Comparison of ENCODE assay signal across 8 cellular contexts in genomic region chr11:19241260-19242183, GRCh38. TPM values are rescaled to one million over a fixed set of nuclear protein-coding genes. Genes with fewer than 3 reads are reported as not detected.
DNase-seq lines count a peak whose midpoint lies in the region; ATAC-seq and TF ChIP-seq lines count a peak whose summit lies in the region.

No MANE protein-coding gene starts in this region.

- H3K36me3 Mint-ChIP-seq in Caco-2 (ENCODE audit: insufficient read depth, unreplicated experiment) (peaks cover 59% of the 10 kb centered on the region), naive B cell (peaks cover 0 to 7% of the 10 kb centered on the region in 2 donors)

- peak overlapping the region; percentile 97 for H3K4me3 Mint-ChIP-seq in Caco-2 (ENCODE audit: unreplicated experiment)
- peak overlapping the region; percentile 78 to 95 (median 90) for H3K4me3 Mint-ChIP-seq in naive B cell

- no peaks in the 10 kb centered on the region for H3K27me3 ChIP-seq in Caco-2 (replicated peaks; ENCODE audit: control insufficient read depth, insufficient read depth, low read length)
- no peaks in the 10 kb centered on the region for H3K27me3 ChIP-seq in SK-N-SH (ENCODE audit: insufficient read depth)
- peaks cover 16% of the 10 kb centered on the region for H3K27me3 ChIP-seq in effector memory CD4-positive, alpha-beta T cell (replicated peaks; ENCODE audit: control insufficient read depth, insufficient read depth, low read length, poor library complexity, severe bottlenecking)
- H3K27me3 ChIP-seq in vagina = peaks cover 13% of the 10 kb centered on the region

- H3K27me3 Mint-ChIP-seq in Caco-2 (ENCODE audit: insufficient read depth, unreplicated experiment) (no peaks in the 10 kb centered on the region), naive B cell (peaks cover 29 to 41% (median 40%) of the 10 kb centered on the region in 3 donors)

- peak overlapping the region in 1 of 2 experiments; percentile 11; a peak in 3 of 4 replicates for H3K27ac ChIP-seq in SK-N-SH (ENCODE audit: low read depth in 2 of 2, low read length in 1 of 2)
- H3K27ac ChIP-seq in effector memory CD4-positive, alpha-beta T cell (ENCODE audit: insufficient read depth, low read length, poor library complexity, severe bottlenecking) = no peak overlapping the region
- no peak overlapping the region for H3K27ac ChIP-seq in vagina

- DNase-seq in Caco-2 (peak; percentile 87 to 89), GM19240 (ENCODE audit: insufficient read length, low spot score) (peak; percentile 27), SK-N-SH (peak; percentile 89), naive B cell (no peak), vagina (ENCODE audit: extremely low spot score in 2 of 2) (no peak), NCI-H2107 treated with DMSO at 0.1 percent for 48 hours (lab: John Stamatoyannopoulos, UW; ENCODE audit: unreplicated experiment) (no peak)
- no peak for DNase-seq in effector memory CD4-positive, alpha-beta T cell

- TF ChIP-seq POLR2A in vagina (IDR thresholded peaks at IDR 0.05) = no peak

- H4K20me1 ChIP-seq in SK-N-SH (ENCODE audit: insufficient read depth) = no peaks in the 10 kb centered on the region

- H3K4me1 Mint-ChIP-seq in Caco-2 (ENCODE audit: low read depth, unreplicated experiment) = peaks cover 23% of the 10 kb centered on the region
- H3K4me1 Mint-ChIP-seq in naive B cell = peaks cover 15 to 25% (median 19%) of the 10 kb centered on the region in 3 donors

- H3K36me3 ChIP-seq in Caco-2 (ENCODE audit: control insufficient read depth, insufficient read depth, low read length) = peaks cover 4% of the 10 kb centered on the region; the same call in 1 of the 2 replicates
- H3K36me3 ChIP-seq in SK-N-SH (replicated peaks in 1 of 2; ENCODE audit: control insufficient read depth in 1 of 2, insufficient read depth in 2 of 2, low read length in 1 of 2) = peaks cover 0 to 8% of the 10 kb centered on the region in 2 experiments
- H3K36me3 ChIP-seq in effector memory CD4-positive, alpha-beta T cell (ENCODE audit: control insufficient read depth, insufficient read depth, low read length) = no peaks in the 10 kb centered on the region
- H3K36me3 ChIP-seq in vagina = no peaks in the 10 kb centered on the region

- 11% methylated on average over 29 of the region's 92 CpGs for WGBS in SK-N-SH (ENCODE audit: low lambda C conversion rate)

- H3K4me2 ChIP-seq in SK-N-SH = peak overlapping the region; percentile 89

- no peaks in the 10 kb centered on the region for H3K9me2 ChIP-seq in SK-N-SH

- intact Hi-C loops in Caco-2 (cut with micrococcal nuclease; ENCODE audit: unreplicated experiment) (loop anchor here (1.0 to 5.0 kb wide), 5 partner anchors 33 to 169 kb away; partner anchors contain the start of gene ZDHHC13), vagina (cut with DNase I) (no loop called here)

- no peaks in the 10 kb centered on the region for H3K9me3 Mint-ChIP-seq in Caco-2 (ENCODE audit: unreplicated experiment)
- peaks cover 0 to 1% (median 0%) of the 10 kb centered on the region in 7 donors for H3K9me3 Mint-ChIP-seq in naive B cell

- H3K27ac Mint-ChIP-seq in Caco-2 (ENCODE audit: unreplicated experiment) (peak overlapping the region; percentile 90), naive B cell (peak overlapping the region in 1 of 6 donors; percentile 28)

- POLR2A ChIA-PET in Caco-2 (lab: Charles Lee) = interaction anchor here (0.6 kb wide), 4 partner anchors 18 to 471 kb away, joined by 3 to 11 read pairs (median 6); partner anchors contain the start of gene NAV2
- POLR2A ChIA-PET in SK-N-SH (lab: Yijun Ruan, JAX) = no interaction called here

- H3K9me3 ChIP-seq in Caco-2 = no peaks in the 10 kb centered on the region
- H3K9me3 ChIP-seq in SK-N-SH = no peaks in the 10 kb centered on the region
- H3K9me3 ChIP-seq in effector memory CD4-positive, alpha-beta T cell (ENCODE audit: control insufficient read depth, low read length) = no peaks in the 10 kb centered on the region
- no peaks in the 10 kb centered on the region for H3K9me3 ChIP-seq in vagina

- H3K4me1 ChIP-seq in Caco-2 (peaks cover 53% of the 10 kb centered on the region), SK-N-SH (ENCODE audit: control insufficient read depth in 1 of 2, insufficient read depth in 2 of 2, low read depth in 1 of 2, low read length in 1 of 2) (peaks cover 0 to 9% of the 10 kb centered on the region in 2 experiments; a peak in 2 of 4 replicates), vagina (peaks cover 33% of the 10 kb centered on the region)
- peaks cover 18% of the 10 kb centered on the region for H3K4me1 ChIP-seq in effector memory CD4-positive, alpha-beta T cell (ENCODE audit: control insufficient read depth, insufficient read depth, low read length, poor library complexity, severe bottlenecking)

- TF ChIP-seq RAD21 in SK-N-SH (IDR thresholded peaks at IDR 0.05; ENCODE audit: low read length) = no peak

- peak overlapping the region; percentile 96 for H3K4me3 ChIP-seq in Caco-2 (ENCODE audit: low read depth, low read length)
- peak overlapping the region; percentile 75 to 83 for H3K4me3 ChIP-seq in SK-N-SH (ENCODE audit: low read depth in 2 of 2, low read length in 1 of 2)
- H3K4me3 ChIP-seq in effector memory CD4-positive, alpha-beta T cell (ENCODE audit: insufficient read depth, low read depth, low read length, poor library complexity, severe bottlenecking) = peak overlapping the region; percentile 73
- peak overlapping the region; percentile 47 to 59 for H3K4me3 ChIP-seq in vagina

- TSS peak; percentile 37 for BruUV-seq in Caco-2 (replicated peaks; lab: Mats Ljungman, UMichigan)

- H3K79me2 ChIP-seq in SK-N-SH (ENCODE audit: insufficient read depth) = no peaks in the 10 kb centered on the region; the same call in none of the 2 replicates

- peak overlapping the region; percentile 78; the same call in 1 of the 2 replicates for H3K9ac ChIP-seq in SK-N-SH

- peak overlapping the region; percentile 71; the same call in 1 of the 2 replicates for H2AFZ ChIP-seq in SK-N-SH (ENCODE audit: low read depth)

- TF ChIP-seq EP300 in SK-N-SH (IDR thresholded peaks at IDR 0.05; ENCODE audit: borderline replicate concordance in 1 of 2, low read depth in 1 of 2, low read length in 1 of 2) = no peak

- no peaks in the 10 kb centered on the region for H3F3A ChIP-seq in SK-N-SH (replicated peaks; ENCODE audit: insufficient read depth)

- CTCF ChIA-PET in Caco-2 (lab: Charles Lee) (interaction anchor here (0.7 to 1.3 kb wide), 4 partner anchors 18 to 252 kb away, joined by 3 to 7 read pairs (median 4); no protein-coding TSS in a partner anchor), SK-N-SH (lab: Yijun Ruan, JAX) (interaction anchor here (0.6 to 2.9 kb wide), 4 partner anchors 12 to 165 kb away, joined by 3 to 11 read pairs (median 4); no protein-coding TSS in a partner anchor)

- ATAC-seq in HG03175 (IDR thresholded peaks at IDR 0.05; ENCODE audit: unreplicated experiment) (peak; percentile 35), naive B cell (ENCODE audit: low read depth in 2 of 2) (peak; percentile 14 to 28)

- TF ChIP-seq CTCF in Caco-2 (IDR thresholded peaks at IDR 0.05; ENCODE audit: insufficient read depth in 1 of 2, low read depth in 1 of 2, low read length in 1 of 2, severe bottlenecking in 1 of 2, unreplicated experiment in 1 of 2) (no peak), SK-N-SH (IDR thresholded peaks at IDR 0.05) (no peak), vagina (IDR thresholded peaks at IDR 0.05) (no peak)

TF ChIP-seq in SK-N-SH, 30 proteins besides CTCF, POLR2A, EP300 and RAD21:
- TF ChIP-seq RFX5 (IDR thresholded peaks at IDR 0.05; ENCODE audit: low read length) (no peak), FOXM1 (IDR thresholded peaks at IDR 0.05; ENCODE audit: low read depth) (0 out of 2 replicates have a peak, but pooled peaks have one; percentile 23)

RNA-seq across cellular contexts. Expression of gene E2F8, which starts 0.8 kb away (rescaled TPM):
- total RNA-seq in Caco-2 (2022) (38.1 and 38.4 TPM in 2 replicates), vagina (4.2 TPM)
- polyA plus RNA-seq in SK-N-SH (2012; rRNA removed) (2.5 and 2.7 TPM in 2 replicates), naive B cell (ENCODE audit: low read depth in 6 of 6) (not detected)
- 2.0 and 2.1 TPM in 2 replicates for polyA plus RNA-seq in SK-N-SH (2012; cell fraction: cytosol; rRNA removed)
- polyA plus RNA-seq in SK-N-SH (2012; cell fraction: nucleus; rRNA removed) = 2.9 and 3.6 TPM in 2 replicates

RNA-seq across cellular contexts. Expression of gene CSRP3, which starts 39.7 kb away (rescaled TPM):
- total RNA-seq in Caco-2 (2022) (not detected in 2 replicates), vagina (not detected)
- polyA plus RNA-seq in SK-N-SH (2012; rRNA removed) (not detected in 2 replicates), naive B cell (ENCODE audit: low read depth in 6 of 6) (not detected)
- 0.04 TPM in 1 of 2 replicates, not detected in the other for polyA plus RNA-seq in SK-N-SH (2012; cell fraction: cytosol; rRNA removed)
- polyA plus RNA-seq in SK-N-SH (2012; cell fraction: nucleus; rRNA removed) = not detected in 2 replicates

Comparison
In these comparisons a context has a peak if more than half of its experiments do, and no peak if none do; other contexts are left out.
1. DNase-seq: peak in Caco-2 (2 of 2), GM19240 (single experiment) and SK-N-SH (single experiment); none in effector memory CD4-positive, alpha-beta T cell (0 of 3), naive B cell (single experiment), vagina (0 of 2) and NCI-H2107 treated with DMSO at 0.1 percent for 48 hours (single experiment).
2. Peak in every context shown above with its lines, with median percentiles within 50 percentile points of each other: H3K4me3 ChIP-seq.